In genomic region chr6:26129656-26130055, GRCh38 we compare ENCODE assay signal across 1 cellular context.
TF ChIP-seq lines count a peak whose summit lies in the region.

No MANE protein-coding gene starts in this region.

TF ChIP-seq in IMR-90, 13 proteins besides CTCF, POLR2A, EP300 and RAD21:
- TF ChIP-seq SMC3 (IDR thresholded peaks at IDR 0.05; ENCODE audit: low read depth, low read length) (no peak), NFE2L2 (IDR thresholded peaks at IDR 0.05; ENCODE audit: low read depth, low read length) (no peak), MXI1 (IDR thresholded peaks at IDR 0.05; ENCODE audit: borderline replicate concordance, low read depth, low read length) (no peak), MAZ (IDR thresholded peaks at IDR 0.05; ENCODE audit: borderline replicate concordance, low read depth, low read length) (no peak), CEBPB (IDR thresholded peaks at IDR 0.05; ENCODE audit: low read depth, low read length) (no peak), USF2 (IDR thresholded peaks at IDR 0.05; ENCODE audit: low read depth, low read length) (no peak), RCOR1 (IDR thresholded peaks at IDR 0.05; ENCODE audit: insufficient replicate concordance, low read length) (no peak), CHD1 (IDR thresholded peaks at IDR 0.05; ENCODE audit: low read depth, low read length) (no peak), BHLHE40 (IDR thresholded peaks at IDR 0.05; ENCODE audit: low read depth, low read length) (no peak)
TF ChIP-seq in IMR-90: peak in this region for 0.
